Comparison of ENCODE assay signal across 1 cellular context in the genomic region with DNA sequence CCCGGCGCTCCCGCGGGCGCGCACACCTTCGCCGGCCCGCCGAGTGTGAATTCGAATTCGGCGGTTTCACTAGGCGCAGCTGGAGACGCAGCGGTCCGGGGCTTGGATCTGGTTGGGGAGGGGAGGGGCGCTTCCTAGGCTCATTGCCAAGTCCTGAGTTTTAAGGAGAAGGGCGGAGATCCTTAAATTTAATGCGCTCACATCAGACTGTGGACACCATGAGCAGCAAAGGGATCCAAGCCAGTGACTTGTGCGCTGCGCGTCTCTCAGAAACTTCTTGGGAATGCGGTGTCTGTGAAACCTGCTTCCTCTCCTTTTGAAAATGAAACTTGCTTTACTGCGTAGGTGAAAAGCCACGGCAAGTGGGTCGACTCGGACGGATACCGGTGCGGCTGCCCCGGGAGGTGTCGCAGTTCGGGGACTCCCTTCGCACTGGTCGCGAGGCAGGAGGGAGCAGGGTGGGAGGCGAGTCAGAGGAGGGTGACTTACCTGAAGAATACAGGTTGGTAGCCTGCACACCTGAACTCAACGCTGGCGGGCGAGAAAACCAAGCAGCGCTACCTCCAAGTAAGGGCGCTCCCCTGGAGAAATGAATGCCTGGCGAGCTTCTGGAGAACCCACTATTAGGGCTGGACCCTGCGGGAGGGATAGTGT.
A peak's percentile ranks its signal among the peaks of the same experiment; 100 is the strongest.
TF ChIP-seq lines count a peak whose summit lies in the region.

No MANE protein-coding gene starts in this region.

TF ChIP-seq in K562, 482 proteins besides CTCF, POLR2A, EP300 and RAD21 (continued from another document and continues in another):
- TF ChIP-seq, protein P1, sequence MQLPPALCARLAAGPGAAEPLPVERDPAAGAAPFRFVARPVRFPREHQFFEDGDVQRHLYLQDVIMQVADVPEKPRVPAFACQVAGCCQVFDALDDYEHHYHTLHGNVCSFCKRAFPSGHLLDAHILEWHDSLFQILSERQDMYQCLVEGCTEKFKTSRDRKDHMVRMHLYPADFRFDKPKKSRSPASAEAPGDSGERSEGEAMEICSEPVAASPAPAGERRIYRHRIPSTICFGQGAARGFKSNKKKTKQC (CRISPR knock-in tag; IDR thresholded peaks at IDR 0.05) = no peak
- TF ChIP-seq, protein P2, sequence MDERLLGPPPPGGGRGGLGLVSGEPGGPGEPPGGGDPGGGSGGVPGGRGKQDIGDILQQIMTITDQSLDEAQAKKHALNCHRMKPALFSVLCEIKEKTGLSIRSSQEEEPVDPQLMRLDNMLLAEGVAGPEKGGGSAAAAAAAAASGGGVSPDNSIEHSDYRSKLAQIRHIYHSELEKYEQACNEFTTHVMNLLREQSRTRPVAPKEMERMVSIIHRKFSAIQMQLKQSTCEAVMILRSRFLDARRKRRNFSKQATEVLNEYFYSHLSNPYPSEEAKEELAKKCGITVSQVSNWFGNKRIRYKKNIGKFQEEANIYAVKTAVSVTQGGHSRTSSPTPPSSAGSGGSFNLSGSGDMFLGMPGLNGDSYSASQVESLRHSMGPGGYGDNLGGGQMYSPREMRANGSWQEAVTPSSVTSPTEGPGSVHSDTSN (CRISPR knock-in tag; IDR thresholded peaks at IDR 0.05; ENCODE audit: low read depth) = no peak
- TF ChIP-seq, protein P2 (tag; conservative IDR thresholded peaks at IDR 0.05; ENCODE audit: low read depth) = no peak
- TF ChIP-seq RERE (CRISPR knock-in tag; IDR thresholded peaks at IDR 0.05; ENCODE audit: borderline replicate concordance) (0 out of 2 replicates have a peak, but pooled peaks have one; percentile 8), ZC3H11A (IDR thresholded peaks at IDR 0.05; ENCODE audit: low read depth, low read length) (no peak), MNT (conservative IDR thresholded peaks at IDR 0.05) (no peak), ESRRB (CRISPR knock-in tag; IDR thresholded peaks at IDR 0.05; ENCODE audit: borderline replicate concordance) (no peak), TCF3 (CRISPR knock-in tag; IDR thresholded peaks at IDR 0.05) (no peak; the same call in 1 of the 2 replicates), ZNF224 (CRISPR knock-in tag; IDR thresholded peaks at IDR 0.05) (no peak), SAP30 (IDR thresholded peaks at IDR 0.05; ENCODE audit: borderline replicate concordance, insufficient read depth, low read depth, low read length, poor library complexity, severe bottlenecking) (no peak), SNAPC5 (CRISPR knock-in tag; IDR thresholded peaks at IDR 0.05) (no peak), NFRKB (IDR thresholded peaks at IDR 0.05; ENCODE audit: low read depth) (no peak), ZNF444 (CRISPR knock-in tag; IDR thresholded peaks at IDR 0.05) (no peak), ZNF644 (tag; IDR thresholded peaks at IDR 0.05; ENCODE audit: low read depth) (no peak), KDM5B (IDR thresholded peaks at IDR 0.05; ENCODE audit: insufficient replicate concordance, low read depth, low read length) (peak; percentile 21), TAF9B (IDR thresholded peaks at IDR 0.05; ENCODE audit: partially characterized antibody) (no peak), RBM22 (IDR thresholded peaks at IDR 0.05; ENCODE audit: low read depth, low read length, poor library complexity, severe bottlenecking) (no peak), SIN3B (IDR thresholded peaks at IDR 0.05; ENCODE audit: low read depth) (no peak), SUPT5H (IDR thresholded peaks at IDR 0.05) (no peak), SNIP1 (IDR thresholded peaks at IDR 0.05; ENCODE audit: low read depth) (peak; percentile 85), CCNT2 (IDR thresholded peaks at IDR 0.05; ENCODE audit: borderline replicate concordance, extremely low read depth, insufficient read length, low read depth, low read length) (no peak), SMARCE1 (IDR thresholded peaks at IDR 0.05) (peak; percentile 25; the same call in 1 of the 2 replicates)
- TF ChIP-seq, protein P3, sequence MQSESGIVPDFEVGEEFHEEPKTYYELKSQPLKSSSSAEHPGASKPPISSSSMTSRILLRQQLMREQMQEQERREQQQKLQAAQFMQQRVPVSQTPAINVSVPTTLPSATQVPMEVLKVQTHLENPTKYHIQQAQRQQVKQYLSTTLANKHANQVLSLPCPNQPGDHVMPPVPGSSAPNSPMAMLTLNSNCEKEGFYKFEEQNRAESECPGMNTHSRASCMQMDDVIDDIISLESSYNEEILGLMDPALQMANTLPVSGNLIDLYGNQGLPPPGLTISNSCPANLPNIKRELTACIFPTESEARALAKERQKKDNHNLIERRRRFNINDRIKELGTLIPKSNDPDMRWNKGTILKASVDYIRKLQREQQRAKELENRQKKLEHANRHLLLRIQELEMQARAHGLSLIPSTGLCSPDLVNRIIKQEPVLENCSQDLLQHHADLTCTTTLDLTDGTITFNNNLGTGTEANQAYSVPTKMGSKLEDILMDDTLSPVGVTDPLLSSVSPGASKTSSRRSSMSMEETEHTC (IDR thresholded peaks at IDR 0.05) = no peak
- TF ChIP-seq, protein P4, sequence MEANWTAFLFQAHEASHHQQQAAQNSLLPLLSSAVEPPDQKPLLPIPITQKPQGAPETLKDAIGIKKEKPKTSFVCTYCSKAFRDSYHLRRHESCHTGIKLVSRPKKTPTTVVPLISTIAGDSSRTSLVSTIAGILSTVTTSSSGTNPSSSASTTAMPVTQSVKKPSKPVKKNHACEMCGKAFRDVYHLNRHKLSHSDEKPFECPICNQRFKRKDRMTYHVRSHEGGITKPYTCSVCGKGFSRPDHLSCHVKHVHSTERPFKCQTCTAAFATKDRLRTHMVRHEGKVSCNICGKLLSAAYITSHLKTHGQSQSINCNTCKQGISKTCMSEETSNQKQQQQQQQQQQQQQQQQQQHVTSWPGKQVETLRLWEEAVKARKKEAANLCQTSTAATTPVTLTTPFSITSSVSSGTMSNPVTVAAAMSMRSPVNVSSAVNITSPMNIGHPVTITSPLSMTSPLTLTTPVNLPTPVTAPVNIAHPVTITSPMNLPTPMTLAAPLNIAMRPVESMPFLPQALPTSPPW (CRISPR knock-in tag; IDR thresholded peaks at IDR 0.05) = no peak
- TF ChIP-seq, protein P5, sequence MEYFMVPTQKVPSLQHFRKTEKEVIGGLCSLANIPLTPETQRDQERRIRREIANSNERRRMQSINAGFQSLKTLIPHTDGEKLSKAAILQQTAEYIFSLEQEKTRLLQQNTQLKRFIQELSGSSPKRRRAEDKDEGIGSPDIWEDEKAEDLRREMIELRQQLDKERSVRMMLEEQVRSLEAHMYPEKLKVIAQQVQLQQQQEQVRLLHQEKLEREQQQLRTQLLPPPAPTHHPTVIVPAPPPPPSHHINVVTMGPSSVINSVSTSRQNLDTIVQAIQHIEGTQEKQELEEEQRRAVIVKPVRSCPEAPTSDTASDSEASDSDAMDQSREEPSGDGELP (CRISPR knock-in tag; IDR thresholded peaks at IDR 0.05; ENCODE audit: borderline replicate concordance) = peak; percentile 77
- TF ChIP-seq, protein P6, sequence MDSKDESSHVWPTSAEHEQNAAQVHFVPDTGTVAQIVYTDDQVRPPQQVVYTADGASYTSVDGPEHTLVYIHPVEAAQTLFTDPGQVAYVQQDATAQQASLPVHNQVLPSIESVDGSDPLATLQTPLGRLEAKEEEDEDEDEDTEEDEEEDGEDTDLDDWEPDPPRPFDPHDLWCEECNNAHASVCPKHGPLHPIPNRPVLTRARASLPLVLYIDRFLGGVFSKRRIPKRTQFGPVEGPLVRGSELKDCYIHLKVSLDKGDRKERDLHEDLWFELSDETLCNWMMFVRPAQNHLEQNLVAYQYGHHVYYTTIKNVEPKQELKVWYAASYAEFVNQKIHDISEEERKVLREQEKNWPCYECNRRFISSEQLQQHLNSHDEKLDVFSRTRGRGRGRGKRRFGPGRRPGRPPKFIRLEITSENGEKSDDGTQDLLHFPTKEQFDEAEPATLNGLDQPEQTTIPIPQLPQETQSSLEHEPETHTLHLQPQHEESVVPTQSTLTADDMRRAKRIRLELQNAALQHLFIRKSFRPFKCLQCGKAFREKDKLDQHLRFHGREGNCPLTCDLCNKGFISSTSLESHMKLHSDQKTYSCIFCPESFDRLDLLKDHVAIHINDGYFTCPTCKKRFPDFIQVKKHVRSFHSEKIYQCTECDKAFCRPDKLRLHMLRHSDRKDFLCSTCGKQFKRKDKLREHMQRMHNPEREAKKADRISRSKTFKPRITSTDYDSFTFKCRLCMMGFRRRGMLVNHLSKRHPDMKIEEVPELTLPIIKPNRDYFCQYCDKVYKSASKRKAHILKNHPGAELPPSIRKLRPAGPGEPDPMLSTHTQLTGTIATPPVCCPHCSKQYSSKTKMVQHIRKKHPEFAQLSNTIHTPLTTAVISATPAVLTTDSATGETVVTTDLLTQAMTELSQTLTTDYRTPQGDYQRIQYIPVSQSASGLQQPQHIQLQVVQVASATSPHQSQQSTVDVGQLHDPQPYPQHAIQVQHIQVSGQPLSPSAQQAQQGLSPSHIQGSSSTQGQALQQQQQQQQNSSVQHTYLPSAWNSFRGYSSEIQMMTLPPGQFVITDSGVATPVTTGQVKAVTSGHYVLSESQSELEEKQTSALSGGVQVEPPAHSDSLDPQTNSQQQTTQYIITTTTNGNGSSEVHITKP (IDR thresholded peaks at IDR 0.05; ENCODE audit: partially characterized antibody) = no peak
- TF ChIP-seq, protein P7, sequence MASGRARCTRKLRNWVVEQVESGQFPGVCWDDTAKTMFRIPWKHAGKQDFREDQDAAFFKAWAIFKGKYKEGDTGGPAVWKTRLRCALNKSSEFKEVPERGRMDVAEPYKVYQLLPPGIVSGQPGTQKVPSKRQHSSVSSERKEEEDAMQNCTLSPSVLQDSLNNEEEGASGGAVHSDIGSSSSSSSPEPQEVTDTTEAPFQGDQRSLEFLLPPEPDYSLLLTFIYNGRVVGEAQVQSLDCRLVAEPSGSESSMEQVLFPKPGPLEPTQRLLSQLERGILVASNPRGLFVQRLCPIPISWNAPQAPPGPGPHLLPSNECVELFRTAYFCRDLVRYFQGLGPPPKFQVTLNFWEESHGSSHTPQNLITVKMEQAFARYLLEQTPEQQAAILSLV (tag; IDR thresholded peaks at IDR 0.05) = no peak
- TF ChIP-seq, protein P8, sequence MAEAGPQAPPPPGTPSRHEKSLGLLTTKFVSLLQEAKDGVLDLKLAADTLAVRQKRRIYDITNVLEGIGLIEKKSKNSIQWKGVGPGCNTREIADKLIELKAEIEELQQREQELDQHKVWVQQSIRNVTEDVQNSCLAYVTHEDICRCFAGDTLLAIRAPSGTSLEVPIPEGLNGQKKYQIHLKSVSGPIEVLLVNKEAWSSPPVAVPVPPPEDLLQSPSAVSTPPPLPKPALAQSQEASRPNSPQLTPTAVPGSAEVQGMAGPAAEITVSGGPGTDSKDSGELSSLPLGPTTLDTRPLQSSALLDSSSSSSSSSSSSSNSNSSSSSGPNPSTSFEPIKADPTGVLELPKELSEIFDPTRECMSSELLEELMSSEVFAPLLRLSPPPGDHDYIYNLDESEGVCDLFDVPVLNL (CRISPR knock-in tag; IDR thresholded peaks at IDR 0.05; ENCODE audit: low read depth) = peak; percentile 29; the same call in 1 of the 2 replicates
- TF ChIP-seq, protein P9, sequence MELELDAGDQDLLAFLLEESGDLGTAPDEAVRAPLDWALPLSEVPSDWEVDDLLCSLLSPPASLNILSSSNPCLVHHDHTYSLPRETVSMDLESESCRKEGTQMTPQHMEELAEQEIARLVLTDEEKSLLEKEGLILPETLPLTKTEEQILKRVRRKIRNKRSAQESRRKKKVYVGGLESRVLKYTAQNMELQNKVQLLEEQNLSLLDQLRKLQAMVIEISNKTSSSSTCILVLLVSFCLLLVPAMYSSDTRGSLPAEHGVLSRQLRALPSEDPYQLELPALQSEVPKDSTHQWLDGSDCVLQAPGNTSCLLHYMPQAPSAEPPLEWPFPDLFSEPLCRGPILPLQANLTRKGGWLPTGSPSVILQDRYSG (tag; conservative IDR thresholded peaks at IDR 0.05; ENCODE audit: low read depth) = no peak
